Comparison of ENCODE assay signal across 12 cellular contexts in genomic region chr17:77724876-77725615, GRCh38.
DNase-seq lines count a peak whose midpoint lies in the region; ATAC-seq and TF ChIP-seq lines count a peak whose summit lies in the region.
"Had no signal": no experiment of that assay in that cellular context is flagged by ENCODE, and none has a peak within 500 bp of the region (broad histone marks: within the 10 kb centered on the region; RNA-seq: fewer than 3 reads in every experiment).

No MANE protein-coding gene starts in this region.

- no peak for ATAC-seq in left lobe of liver
- ATAC-seq in aorta (ENCODE audit: low FRiP score) = no peak
- no peak for ATAC-seq in HG03097 (IDR thresholded peaks at IDR 0.05; ENCODE audit: low FRiP score, unreplicated experiment)
- ATAC-seq: stimulated activated naive CD8-positive, alpha-beta T cell treated with anti-CD3 and anti-CD28 coated beads, Interleukin-15, Interleukin-2, amounts not matched to agents 100 U/mL and 50 U/mL, for 24 hours had no signal

- no peaks in the 10 kb centered on the region for H3K23me2 ChIP-seq in H9 (ENCODE audit: insufficient read length, low read depth, low read length, poor library complexity, severe bottlenecking)

- TF ChIP-seq CTCF in H9 (conservative IDR thresholded peaks at IDR 0.05) = no peak
- no peak for TF ChIP-seq CTCF in smooth muscle cell (IDR thresholded peaks at IDR 0.05; ENCODE audit: borderline replicate concordance, insufficient read depth, poor library complexity, severe bottlenecking)

- no peaks in the 10 kb centered on the region for H3F3A ChIP-seq in smooth muscle cell (ENCODE audit: low read depth)

- H2AK5ac ChIP-seq in H9 (ENCODE audit: insufficient read length, low read length) = no peak overlapping the region

- peaks cover 0 to 5% of the 10 kb centered on the region in 2 experiments; a peak in 2 of 5 replicates for H3K9me3 Mint-ChIP-seq in H9

- H3K4me1 ChIP-seq in H9 (ENCODE audit: insufficient read depth, low read length) (no peaks in the 10 kb centered on the region; the same call in 1 of the 2 replicates), aorta (ENCODE audit: control insufficient read depth in 1 of 2, insufficient read depth in 2 of 2, low read length in 2 of 2) (no peaks in the 10 kb centered on the region), smooth muscle cell (ENCODE audit: low read depth) (no peaks in the 10 kb centered on the region)

- no peak overlapping the region for H2AFZ ChIP-seq in H9 (ENCODE audit: low read length)
- H2AFZ ChIP-seq in smooth muscle cell (ENCODE audit: low read depth) = no peak overlapping the region

- H3K27ac Mint-ChIP-seq in H9 = no peak overlapping the region

- H4K5ac ChIP-seq in H9 (ENCODE audit: insufficient read length, low read depth, low read length) = no peak overlapping the region

- intact Hi-C loops in aorta (cut with DNase I) = no loop called here

- no peak overlapping the region for H3T11ph ChIP-seq in H9 (ENCODE audit: low read length)

- H3K9me3 ChIP-seq in H9 (ENCODE audit: control insufficient read depth, low read depth, low read length) (no peaks in the 10 kb centered on the region), aorta (ENCODE audit: control insufficient read depth, low read length) (no peaks in the 10 kb centered on the region), smooth muscle cell (replicated peaks; ENCODE audit: low read depth) (no peaks in the 10 kb centered on the region)

- no peak overlapping the region for H3K4me2 ChIP-seq in H9 (ENCODE audit: insufficient read depth, insufficient read length, low read length)
- H3K4me2 ChIP-seq in smooth muscle cell = no peak overlapping the region

- H3K14ac ChIP-seq in H9 (ENCODE audit: insufficient read depth, low read length) = no peak overlapping the region

- no peak overlapping the region for H2BK12ac ChIP-seq in H9 (ENCODE audit: insufficient read length, low read depth, low read length)

- H3K56ac ChIP-seq in H9 (ENCODE audit: insufficient read length, low read depth, low read length) = no peak overlapping the region

- peaks cover 66% of the 10 kb centered on the region for H3K27me3 Mint-ChIP-seq in H9 (ENCODE audit: low read depth)

- H3K4me1 Mint-ChIP-seq in H9 = peaks cover 37 to 40% of the 10 kb centered on the region in 2 experiments

- H3K79me2 ChIP-seq in H9 (ENCODE audit: insufficient read depth, low read length) (no peaks in the 10 kb centered on the region), smooth muscle cell (ENCODE audit: low read depth) (no peaks in the 10 kb centered on the region)

- H3K36me3 ChIP-seq in aorta (ENCODE audit: control insufficient read depth in 1 of 2, insufficient read depth in 2 of 2, low read length in 1 of 2) (no peaks in the 10 kb centered on the region), smooth muscle cell (ENCODE audit: low read depth) (no peaks in the 10 kb centered on the region)

- DNase-seq in DMS153 (lab: John Stamatoyannopoulos, UW) (peak; percentile 67), H9 (peak; percentile 35), NCI-H345 treated with DMSO at 0.1 percent for 48 hours (lab: John Stamatoyannopoulos, UW; ENCODE audit: unreplicated experiment) (peak; percentile 70), left lobe of liver (ENCODE audit: low spot score) (peak; percentile 37), aorta (no peak), AG08395 (ENCODE audit: low spot score) (no peak), smooth muscle cell (lab: John Stamatoyannopoulos, UW; ENCODE audit: unreplicated experiment) (no peak)
- DNase-seq: activated CD4-positive, CD25-positive, alpha-beta regulatory T cell treated with anti-CD3 and anti-CD28 coated beads, Interleukin-2, amount 50 U/mL, for 72 hours; effector CD8-positive, alpha-beta T cell; foreskin melanocyte; stimulated activated naive CD8-positive, alpha-beta T cell treated with anti-CD3 and anti-CD28 coated beads, Interleukin-15, Interleukin-2, amounts not matched to agents 100 U/mL and 50 U/mL, for 24 hours had no signal

- H2BK20ac ChIP-seq in H9 (ENCODE audit: low read depth, low read length, poor library complexity, severe bottlenecking) = no peak overlapping the region

- H3K27ac ChIP-seq in H9 (ENCODE audit: insufficient read length, low read depth, low read length) (no peak overlapping the region), aorta (ENCODE audit: low read depth in 1 of 2, low read length in 2 of 2) (no peak overlapping the region), smooth muscle cell (ENCODE audit: low read depth) (no peak overlapping the region)

- H4K20me1 ChIP-seq in H9 (ENCODE audit: control insufficient read depth, insufficient read depth, insufficient read length) = no peaks in the 10 kb centered on the region
- no peaks in the 10 kb centered on the region for H4K20me1 ChIP-seq in smooth muscle cell (ENCODE audit: low read depth)

- no peak overlapping the region for H2BK120ac ChIP-seq in H9 (ENCODE audit: low read depth, low read length, poor library complexity, severe bottlenecking)

- no peak overlapping the region for H4K8ac ChIP-seq in H9 (replicated peaks; ENCODE audit: insufficient read length, low read depth, low read length)

- no peaks in the 10 kb centered on the region for H3K79me1 ChIP-seq in H9 (ENCODE audit: insufficient read depth, low read depth, low read length, poor library complexity, severe bottlenecking)

- H2BK15ac ChIP-seq in H9 (ENCODE audit: low read depth, low read length) = no peak overlapping the region

- 0 out of 7 replicates have a peak, but pooled peaks cover 0 to 2% (median 0%) of the 10 kb centered on the region in 3 experiments for H3K36me3 Mint-ChIP-seq in H9 (ENCODE audit: insufficient read depth in 1 of 3, low read depth in 3 of 3)

- H3K4ac ChIP-seq in H9 (ENCODE audit: low read depth, low read length) = no peak overlapping the region

- H3K27me3 ChIP-seq in H9 (ENCODE audit: insufficient read depth, low read length) (no peaks in the 10 kb centered on the region), aorta (ENCODE audit: control insufficient read depth in 1 of 2, insufficient read depth in 2 of 2, low read length in 1 of 2) (no peaks in the 10 kb centered on the region), smooth muscle cell (ENCODE audit: low read depth) (no peaks in the 10 kb centered on the region)

- no peak overlapping the region for H3K23ac ChIP-seq in H9 (ENCODE audit: insufficient read length, low read depth, low read length)

- no peak overlapping the region for H2BK5ac ChIP-seq in H9 (ENCODE audit: insufficient read length, low read length)

- no CpG with 5 or more reads among the region's 28 CpGs for WGBS in H9 (ENCODE audit: extremely low coverage, insufficient read length, low lambda C conversion rate)
- WGBS in aorta, 2 donors = 95 to 97% methylated on average over 28 of the region's 28 CpGs
- WGBS in smooth muscle cell (ENCODE audit: low lambda C conversion rate) = 94% methylated on average over 28 of the region's 28 CpGs

- no peak overlapping the region for H4K91ac ChIP-seq in H9 (ENCODE audit: insufficient read length, low read depth, low read length)

- H3K9ac ChIP-seq in H9 (ENCODE audit: extremely low read depth, insufficient read length, low read length) (no peak overlapping the region), smooth muscle cell (ENCODE audit: low read depth) (no peak overlapping the region)

- H3K4me3 ChIP-seq in aorta (ENCODE audit: low read length in 2 of 2) (no peak overlapping the region), smooth muscle cell (no peak overlapping the region)

- no peak overlapping the region for H3K4me3 Mint-ChIP-seq in H9

- H3K18ac ChIP-seq in H9 (ENCODE audit: insufficient read length, low read depth, low read length) = no peak overlapping the region

Comparison
In these comparisons a context has a peak if more than half of its experiments do, and no peak if none do; other contexts are left out.
1. DNase-seq: peak in DMS153 (single experiment), H9 (single experiment), NCI-H345 treated with DMSO at 0.1 percent for 48 hours (single experiment) and left lobe of liver (single experiment); none in aorta (0 of 2), AG08395 (single experiment) and smooth muscle cell (single experiment).